In genomic region chr6:138677538-138677937, GRCh38 we compare ENCODE assay signal across 22 cellular contexts.
DNase-seq lines count a peak whose midpoint lies in the region; ATAC-seq and TF ChIP-seq lines count a peak whose summit lies in the region.
"Had no signal": no experiment of that assay in that cellular context is flagged by ENCODE, and none has a peak within 500 bp of the region (broad histone marks: within the 10 kb centered on the region; RNA-seq: fewer than 3 reads in every experiment).

No MANE protein-coding gene starts in this region.

- H3K9me3 ChIP-seq in mammary epithelial cell (replicated peaks; ENCODE audit: insufficient read depth, low read length) (no peaks in the 10 kb centered on the region), breast epithelium (no peaks in the 10 kb centered on the region), thyroid gland (no peaks in the 10 kb centered on the region)

- TF ChIP-seq CTCF in mammary epithelial cell (conservative IDR thresholded peaks at IDR 0.05 in 1 of 2, IDR thresholded peaks at IDR 0.05 in 1 of 2; ENCODE audit: extremely low read depth in 1 of 2, insufficient read depth in 1 of 2, low read depth in 1 of 2, low read length in 2 of 2) (no peak), breast epithelium (IDR thresholded peaks at IDR 0.05) (no peak), thyroid gland (IDR thresholded peaks at IDR 0.05) (no peak)

- peak overlapping the region; percentile 10 for H2AFZ ChIP-seq in mammary epithelial cell (ENCODE audit: low read depth, low read length)
- H2AFZ ChIP-seq: GM23248 had no signal

- in situ Hi-C loops in mammary epithelial cell (cut with MboI; ENCODE audit: low sequenced_read_pairs in 2 of 2) = no loop called here

- peaks cover 9 to 15% of the 10 kb centered on the region in 2 donors for H3K27me3 Mint-ChIP-seq in effector memory CD8-positive, alpha-beta T cell

- no peak for ATAC-seq in effector memory CD8-positive, alpha-beta T cell (replicated peaks)
- no peak for ATAC-seq in HG03354 (IDR thresholded peaks at IDR 0.05; ENCODE audit: poor library complexity, severe bottlenecking, unreplicated experiment)
- ATAC-seq: K562, T-cell had no signal

- no peaks in the 10 kb centered on the region for H3K4me1 Mint-ChIP-seq in effector memory CD8-positive, alpha-beta T cell (ENCODE audit: low read depth in 2 of 2)
- H3K4me1 Mint-ChIP-seq: T-cell had no signal

- no peak overlapping the region for H2BK15ac ChIP-seq in mesendoderm (replicated peaks; ENCODE audit: low read depth)

- peaks cover 3% of the 10 kb centered on the region for H3K36me3 Mint-ChIP-seq in effector memory CD8-positive, alpha-beta T cell (ENCODE audit: insufficient read depth)
- H3K36me3 Mint-ChIP-seq: T-cell had no signal

- H3K27ac Mint-ChIP-seq in effector memory CD8-positive, alpha-beta T cell = no peak overlapping the region
- H3K27ac Mint-ChIP-seq: T-cell had no signal

- H3K79me1 ChIP-seq in mesendoderm (ENCODE audit: low read length) = peaks cover 9% of the 10 kb centered on the region

- DNase-seq in mammary epithelial cell = no peak
- DNase-seq in breast epithelium (ENCODE audit: low spot score in 2 of 2) = no peak
- peak; percentile 29 for DNase-seq in RPMI8226
- DNase-seq in mesendoderm = peak; percentile 33
- DNase-seq in thyroid gland = peak; percentile 22 to 27
- DNase-seq in effector memory CD8-positive, alpha-beta T cell = no peak
- DNase-seq in COLO668 (lab: John Stamatoyannopoulos, UW; ENCODE audit: unreplicated experiment) = no peak
- DNase-seq: DMS53, GM23248, H9, MV-4-11, NCI-H1105, NCI-H1436 treated with DMSO at 0.1 percent for 48 hours, NCI-H1930, NCI-H2107, NCI-H446, NCI-H524 treated with DMSO at 0.1 percent for 48 hours, OCI-M1, T-cell had no signal

- H3K27me3 ChIP-seq in mammary epithelial cell (ENCODE audit: insufficient read depth, low read length) (no peaks in the 10 kb centered on the region), breast epithelium (no peaks in the 10 kb centered on the region), mesendoderm (ENCODE audit: insufficient read depth, low read length, poor library complexity) (no peaks in the 10 kb centered on the region), thyroid gland (no peaks in the 10 kb centered on the region)

- H3K4me3 ChIP-seq in mammary epithelial cell (replicated peaks in 1 of 3; ENCODE audit: insufficient read depth in 1 of 3, low read depth in 2 of 3, low read length in 3 of 3) = no peak overlapping the region
- H3K4me3 ChIP-seq in breast epithelium = no peak overlapping the region
- H3K4me3 ChIP-seq in mesendoderm (ENCODE audit: low read length) = no peak overlapping the region
- no peak overlapping the region for H3K4me3 ChIP-seq in thyroid gland (replicated peaks in 1 of 3)
- H3K4me3 ChIP-seq: GM23248, K562 had no signal

- H3K79me2 ChIP-seq in mammary epithelial cell (ENCODE audit: insufficient read depth, low read length) (peaks cover 98% of the 10 kb centered on the region), mesendoderm (ENCODE audit: control insufficient read depth, insufficient read depth, low read length) (peaks cover 18% of the 10 kb centered on the region)

- no TSS peak for BruUV-seq in mammary epithelial cell (replicated peaks; lab: Mats Ljungman, UMichigan)

- no peak overlapping the region for H2BK120ac ChIP-seq in mesendoderm (ENCODE audit: low read depth, low read length)

- H3K18ac ChIP-seq in mesendoderm (ENCODE audit: low read length) = no peak overlapping the region

- H3K36me3 ChIP-seq in mammary epithelial cell (ENCODE audit: insufficient read depth, low read length) = no peaks in the 10 kb centered on the region
- H3K36me3 ChIP-seq in breast epithelium = no peaks in the 10 kb centered on the region
- no peaks in the 10 kb centered on the region for H3K36me3 ChIP-seq in mesendoderm (ENCODE audit: control insufficient read depth, insufficient read depth, low read length)
- no peaks in the 10 kb centered on the region for H3K36me3 ChIP-seq in thyroid gland

- H4K5ac ChIP-seq in mesendoderm (ENCODE audit: low read length) = no peak overlapping the region

- no peak overlapping the region for H3K4ac ChIP-seq in mesendoderm (ENCODE audit: low read depth, low read length)

- no peaks in the 10 kb centered on the region for H3K9me3 Mint-ChIP-seq in effector memory CD8-positive, alpha-beta T cell
- H3K9me3 Mint-ChIP-seq: H9, T-cell had no signal

- H3K23ac ChIP-seq in mesendoderm (ENCODE audit: low read length) = no peak overlapping the region

- no peak overlapping the region for H3K27ac ChIP-seq in mammary epithelial cell (ENCODE audit: insufficient read depth, low read depth, low read length)
- no peak overlapping the region for H3K27ac ChIP-seq in breast epithelium
- no peak overlapping the region for H3K27ac ChIP-seq in mesendoderm (ENCODE audit: low read depth, low read length)
- H3K27ac ChIP-seq in thyroid gland = no peak overlapping the region
- H3K27ac ChIP-seq: GM23248, HL-60 had no signal

- no peak overlapping the region for H2BK5ac ChIP-seq in mesendoderm (ENCODE audit: low read length)

- CTCF ChIA-PET in mammary epithelial cell (lab: Charles Lee; ENCODE audit: low non-redundant PET) = no interaction called here

- no peaks in the 10 kb centered on the region for H4K20me1 ChIP-seq in mammary epithelial cell (ENCODE audit: insufficient read depth, low read length)

- H4K8ac ChIP-seq in mesendoderm (ENCODE audit: low read depth, low read length) = no peak overlapping the region

- no peak overlapping the region for H3K4me2 ChIP-seq in mammary epithelial cell (ENCODE audit: insufficient read depth, low read depth, low read length)
- no peak overlapping the region for H3K4me2 ChIP-seq in mesendoderm (ENCODE audit: low read length)

- WGBS in mammary epithelial cell (ENCODE audit: low coverage, missing lambda C conversion rate) = 40% methylated on average over 6 of the region's 6 CpGs
- WGBS in mesendoderm (ENCODE audit: extremely low coverage, insufficient coverage, low lambda C conversion rate) = no CpG with 5 or more reads among the region's 6 CpGs
- WGBS in thyroid gland, 2 donors = 61 to 81% methylated on average over 6 of the region's 6 CpGs

- dilution Hi-C loops in mammary epithelial cell (cut with HindIII; ENCODE audit: low sequenced_read_pairs) = no loop called here

- H3K9ac ChIP-seq in mammary epithelial cell (ENCODE audit: insufficient read depth, low read length) = no peak overlapping the region
- H3K9ac ChIP-seq in mesendoderm (ENCODE audit: low read length) = no peak overlapping the region
- H3K9ac ChIP-seq: GM23248 had no signal

- intact Hi-C loops in mammary epithelial cell (cut with micrococcal nuclease) = no loop called here
- intact Hi-C loops in breast epithelium (cut with DNase I; ENCODE audit: low total_unique reads) = no loop called here
- intact Hi-C loops in thyroid gland (cut with DNase I) = no loop called here

- TF ChIP-seq POLR2A in breast epithelium (IDR thresholded peaks at IDR 0.05) (no peak), thyroid gland (IDR thresholded peaks at IDR 0.05) (no peak)

- peaks cover 22% of the 10 kb centered on the region for H3K4me1 ChIP-seq in mammary epithelial cell (ENCODE audit: insufficient read depth, low read length)
- no peaks in the 10 kb centered on the region for H3K4me1 ChIP-seq in breast epithelium
- peaks cover 9% of the 10 kb centered on the region for H3K4me1 ChIP-seq in mesendoderm (ENCODE audit: control insufficient read depth, low read depth, low read length)
- no peaks in the 10 kb centered on the region for H3K4me1 ChIP-seq in thyroid gland

- H3K56ac ChIP-seq in mesendoderm (ENCODE audit: low read length) = peak overlapping the region; percentile 2

- no peak overlapping the region for H2AK5ac ChIP-seq in mesendoderm (ENCODE audit: low read length)

- no peak overlapping the region for H3K4me3 Mint-ChIP-seq in effector memory CD8-positive, alpha-beta T cell
- H3K4me3 Mint-ChIP-seq: H9, T-cell had no signal

Comparison
In these comparisons a context has a peak if more than half of its experiments do, and no peak if none do; other contexts are left out.
1. DNase-seq: peak in RPMI8226 (single experiment), mesendoderm (single experiment) and thyroid gland (2 of 2); none in mammary epithelial cell (single experiment), breast epithelium (0 of 2), effector memory CD8-positive, alpha-beta T cell (0 of 3) and COLO668 (single experiment).